Comparison of ENCODE assay signal across 22 cellular contexts in the genomic region with DNA sequence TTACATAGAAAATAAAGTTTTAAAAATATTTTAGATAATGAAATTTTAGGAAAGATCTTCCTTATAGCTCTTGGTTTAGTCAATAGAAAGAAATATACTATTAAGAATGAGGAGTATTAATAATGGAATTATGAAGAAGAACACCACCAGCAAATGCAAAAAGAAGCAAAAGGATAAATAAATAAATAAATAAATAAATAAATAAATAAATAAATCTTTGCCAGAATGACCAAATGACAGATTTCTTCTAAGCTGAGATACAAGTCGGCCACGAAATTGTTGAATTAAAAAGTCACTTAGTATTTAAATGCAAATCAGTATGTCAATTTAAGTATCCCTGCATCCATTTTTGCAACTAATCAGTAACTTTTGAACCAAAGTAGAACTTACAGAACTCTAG.
"Had no signal": no experiment of that assay in that cellular context is flagged by ENCODE, and none has a peak within 500 bp of the region (broad histone marks: within the 10 kb centered on the region; RNA-seq: fewer than 3 reads in every experiment).

No MANE protein-coding gene starts in this region.

- H3K4me1 ChIP-seq: foreskin keratinocyte, gastrocnemius medialis, left lung, lower lobe of right lung had no signal

- ATAC-seq: foreskin keratinocyte, gastrocnemius medialis, heart right ventricle, left cardiac atrium, left lung, left ventricle myocardium superior, lower lobe of right lung, mucosa of descending colon had no signal

- H3K4me3 ChIP-seq: coronary artery, dorsolateral prefrontal cortex, esophagus muscularis mucosa, gastrocnemius medialis, heart right ventricle, left lung, lower lobe of right lung, mucosa of descending colon had no signal

- DNase-seq: dermis blood vessel endothelial cell; dorsolateral prefrontal cortex; effector CD4-positive, alpha-beta T cell; effector memory CD4-positive, alpha-beta T cell; endodermal cell; gastrocnemius medialis; glutamatergic neuron; head of caudate nucleus; heart right ventricle; hippocampal formation; left cardiac atrium; left lung; left ventricle myocardium superior; lower lobe of right lung; mesenchymal stem cell; mucosa of descending colon; naive B cell had no signal

- FAIRE-seq: endothelial cell of umbilical vein, keratinocyte had no signal

- H3K27me3 ChIP-seq: dorsolateral prefrontal cortex, esophagus muscularis mucosa, foreskin keratinocyte, gastrocnemius medialis, heart right ventricle, left lung had no signal

- H3K27ac ChIP-seq: coronary artery, dorsolateral prefrontal cortex, esophagus muscularis mucosa, foreskin keratinocyte, gastrocnemius medialis, heart right ventricle, left lung, lower lobe of right lung had no signal

- H3K36me3 ChIP-seq: esophagus muscularis mucosa, gastrocnemius medialis, heart right ventricle, left lung, lower lobe of right lung had no signal

- H3K9me3 ChIP-seq: esophagus muscularis mucosa, gastrocnemius medialis, heart right ventricle, left lung, lower lobe of right lung, mucosa of descending colon had no signal
